In genomic region chr3:146345900-146346299, GRCh38 we compare ENCODE assay signal across 34 cellular contexts.
"Had no signal": no experiment of that assay in that cellular context is flagged by ENCODE, and none has a peak within 500 bp of the region (broad histone marks: within the 10 kb centered on the region; RNA-seq: fewer than 3 reads in every experiment).

No MANE protein-coding gene starts in this region.

- H3K27ac Mint-ChIP-seq: activated B cell treated with CpG ODN at 0.5 μM for 24 hours; activated CD4-positive, alpha-beta memory T cell treated with anti-CD3 and anti-CD28 coated beads for 36 hours; activated naive CD8-positive, alpha-beta T cell treated with anti-CD3 and anti-CD28 coated beads for 36 hours; T-helper 1 cell treated with Interleukin-12 subunit alpha and Interleukin-12 subunit beta and Interleukin-4 antibody, amounts not matched to agents 30 μg/mL and 1 μg/mL, for 36 hours; T-helper 2 cell treated with Interferon-gamma antibody and Interleukin-4, amounts not matched to agents 5 μg/mL and 100 μg/mL, for 36 hours had no signal

- H3K36me3 Mint-ChIP-seq: activated CD4-positive, alpha-beta memory T cell treated with anti-CD3 and anti-CD28 coated beads for 36 hours; activated naive CD8-positive, alpha-beta T cell treated with anti-CD3 and anti-CD28 coated beads for 36 hours had no signal

- ATAC-seq: PC-3 had no signal

- H3K27ac ChIP-seq: brain microvascular endothelial cell, Peyer's patch, SJSA1 had no signal

- H3K36me3 ChIP-seq: brain microvascular endothelial cell, MG63, Peyer's patch, SJSA1 had no signal

- H3K4me3 Mint-ChIP-seq: activated B cell treated with CpG ODN at 0.5 μM for 24 hours; activated CD4-positive, alpha-beta memory T cell treated with anti-CD3 and anti-CD28 coated beads for 36 hours; activated naive CD8-positive, alpha-beta T cell treated with anti-CD3 and anti-CD28 coated beads for 36 hours; T-helper 1 cell treated with Interleukin-12 subunit alpha and Interleukin-12 subunit beta and Interleukin-4 antibody, amounts not matched to agents 30 μg/mL and 1 μg/mL, for 36 hours; T-helper 2 cell treated with Interferon-gamma antibody and Interleukin-4, amounts not matched to agents 5 μg/mL and 100 μg/mL, for 36 hours had no signal

- H3K9ac ChIP-seq: SK-N-SH had no signal

- H3K4me1 ChIP-seq: Peyer's patch, SJSA1 had no signal

- H3K27me3 ChIP-seq: brain microvascular endothelial cell, MG63, Peyer's patch, SJSA1 had no signal

- H3K9me3 ChIP-seq: MG63, Peyer's patch, SJSA1, SK-N-SH had no signal

- H3K4me1 Mint-ChIP-seq: activated B cell treated with CpG ODN at 0.5 μM for 24 hours; activated naive CD8-positive, alpha-beta T cell treated with anti-CD3 and anti-CD28 coated beads for 36 hours had no signal

- H3K4me3 ChIP-seq: MG63, Peyer's patch, SJSA1 had no signal

- H3K4me2 ChIP-seq: SK-N-SH had no signal

- DNase-seq: activated B cell treated with CpG ODN at 0.5 μM for 24 hours; activated CD4-positive, alpha-beta memory T cell treated with anti-CD3 and anti-CD28 coated beads for 36 hours; activated CD4-positive, alpha-beta T cell treated with anti-CD3 and anti-CD28 coated beads for 4 hours; activated CD4-positive, alpha-beta T cell treated with anti-CD3 and anti-CD28 coated beads, Interleukin-2, amount 50 U/mL, for 1 hour; activated CD4-positive, CD25-positive, alpha-beta regulatory T cell treated with anti-CD3 and anti-CD28 coated beads, Interleukin-2, amount 50 U/mL, for 72 hours; activated CD8-positive, alpha-beta memory T cell treated with anti-CD3 and anti-CD28 coated beads, Interleukin-2, amount 50 U/mL, for 4 hours; activated effector memory CD4-positive, alpha-beta T cell treated with anti-CD3 and anti-CD28 coated beads, Interleukin-2, amount 50 U/mL, for 16 hours; activated naive CD4-positive, alpha-beta T cell; activated naive CD4-positive, alpha-beta T cell treated with anti-CD3 and anti-CD28 coated beads, Interleukin-2, amount 50 U/mL, for 16 hours; activated naive CD8-positive, alpha-beta T cell treated with anti-CD3 and anti-CD28 coated beads for 36 hours; activated T-cell treated with anti-CD3 and anti-CD28 coated beads for 4 hours; activated T-cell treated with anti-CD3 and anti-CD28 coated beads, Interleukin-2, amount 50 U/mL, for 48 hours; amniotic stem cell; aorta; brain microvascular endothelial cell; central memory CD4-positive, alpha-beta T cell; Kasumi-1; MG63; NCI-H1048; NCI-H1105 treated with DMSO at 0.1 percent for 48 hours; NCI-H1436; NCI-H1694 treated with DMSO at 0.1 percent for 48 hours; NCI-H2029; NCI-H345; NCI-H69; NK-92 treated with Interleukin-12 subunit alpha and Interleukin-12 subunit beta, amount 100 ng/mL, for 24 hours; PC-3; Peyer's patch; RPMI8226; SHP77 treated with DMSO at 0.1 percent for 48 hours; SK-N-SH had no signal

- H3K9me3 Mint-ChIP-seq: activated B cell treated with CpG ODN at 0.5 μM for 24 hours; activated CD4-positive, alpha-beta memory T cell treated with anti-CD3 and anti-CD28 coated beads for 36 hours; activated naive CD8-positive, alpha-beta T cell treated with anti-CD3 and anti-CD28 coated beads for 36 hours; T-helper 1 cell treated with Interleukin-12 subunit alpha and Interleukin-12 subunit beta and Interleukin-4 antibody, amounts not matched to agents 30 μg/mL and 1 μg/mL, for 36 hours; T-helper 2 cell treated with Interferon-gamma antibody and Interleukin-4, amounts not matched to agents 5 μg/mL and 100 μg/mL, for 36 hours had no signal
